ENCODE assay signal across 16 cellular contexts in genomic region chr4:171594293-171594692, GRCh38.
DNase-seq lines count a peak whose midpoint lies in the region; TF ChIP-seq lines count a peak whose summit lies in the region.
"Had no signal": no experiment of that assay in that cellular context is flagged by ENCODE, and none has a peak within 500 bp of the region (broad histone marks: within the 10 kb centered on the region; RNA-seq: fewer than 3 reads in every experiment).

No MANE protein-coding gene starts in this region.

- H3K9me3 ChIP-seq in BE2C = no peaks in the 10 kb centered on the region
- H3K9me3 ChIP-seq in H9 (ENCODE audit: control insufficient read depth, low read depth, low read length) = no peaks in the 10 kb centered on the region
- no peaks in the 10 kb centered on the region for H3K9me3 ChIP-seq in endodermal cell (ENCODE audit: control insufficient read depth, low read length)
- no peaks in the 10 kb centered on the region for H3K9me3 ChIP-seq in CD8-positive, alpha-beta memory T cell (ENCODE audit: low read length)
- no peaks in the 10 kb centered on the region for H3K9me3 ChIP-seq in tibial artery
- H3K9me3 ChIP-seq: HAP-1 had no signal

- H3K9ac ChIP-seq in H9 (ENCODE audit: extremely low read depth, insufficient read length, low read length) (no peak overlapping the region), endodermal cell (ENCODE audit: extremely low read depth, low read length, poor library complexity, severe bottlenecking) (no peak overlapping the region)
- H3K9ac ChIP-seq: GM23248 had no signal

- no peaks in the 10 kb centered on the region for H3K23me2 ChIP-seq in H9 (ENCODE audit: insufficient read length, low read depth, low read length, poor library complexity, severe bottlenecking)

- no peak overlapping the region for H3K18ac ChIP-seq in H9 (ENCODE audit: insufficient read length, low read depth, low read length)

- POLR2A ChIA-PET in CD8-positive, alpha-beta memory T cell (lab: Charles Lee) = no interaction called here

- peaks cover 0 to 4% (median 0%) of the 10 kb centered on the region in 3 experiments; a peak in 2 of 7 replicates for H3K36me3 Mint-ChIP-seq in H9 (ENCODE audit: insufficient read depth in 1 of 3, low read depth in 3 of 3)
- H3K36me3 Mint-ChIP-seq in endodermal cell (ENCODE audit: low read depth) = no peaks in the 10 kb centered on the region
- H3K36me3 Mint-ChIP-seq in progenitor cell of endocrine pancreas (ENCODE audit: insufficient read depth) = no peaks in the 10 kb centered on the region
- H3K36me3 Mint-ChIP-seq in CD8-positive, alpha-beta memory T cell = no peaks in the 10 kb centered on the region
- H3K36me3 Mint-ChIP-seq: CD4-positive, alpha-beta memory T cell had no signal

- H3K9me3 Mint-ChIP-seq in H9 = peaks cover 0 to 3% of the 10 kb centered on the region in 2 experiments; a peak in 1 of 5 replicates
- H3K9me3 Mint-ChIP-seq in endodermal cell = peaks cover 2% of the 10 kb centered on the region
- peaks cover 7% of the 10 kb centered on the region for H3K9me3 Mint-ChIP-seq in progenitor cell of endocrine pancreas (ENCODE audit: low read depth)
- peaks cover 4 to 24% (median 8%) of the 10 kb centered on the region in 5 donors for H3K9me3 Mint-ChIP-seq in CD8-positive, alpha-beta memory T cell

- H4K8ac ChIP-seq in H9 (replicated peaks; ENCODE audit: insufficient read length, low read depth, low read length) = no peak overlapping the region

- H3K36me3 ChIP-seq in BE2C (no peaks in the 10 kb centered on the region), endodermal cell (ENCODE audit: control insufficient read depth, insufficient read depth, low read length) (no peaks in the 10 kb centered on the region), tibial artery (no peaks in the 10 kb centered on the region)
- no peaks in the 10 kb centered on the region for H3K36me3 ChIP-seq in CD8-positive, alpha-beta memory T cell (ENCODE audit: insufficient read depth, low read length)
- H3K36me3 ChIP-seq: HAP-1 had no signal

- no peaks in the 10 kb centered on the region for H3K79me2 ChIP-seq in H9 (ENCODE audit: insufficient read depth, low read length)

- H3K4me2 ChIP-seq in H9 (ENCODE audit: insufficient read depth, insufficient read length, low read length) = no peak overlapping the region

- no peak overlapping the region for H2BK12ac ChIP-seq in H9 (ENCODE audit: insufficient read length, low read depth, low read length)

- H3K4me1 ChIP-seq in BE2C (no peaks in the 10 kb centered on the region), H9 (ENCODE audit: insufficient read depth, low read length) (0 out of 2 replicates have a peak, but pooled peaks cover 2% of the 10 kb centered on the region), endodermal cell (ENCODE audit: control insufficient read depth, insufficient read depth, low read length) (no peaks in the 10 kb centered on the region), tibial artery (no peaks in the 10 kb centered on the region)
- H3K4me1 ChIP-seq in CD8-positive, alpha-beta memory T cell (ENCODE audit: insufficient read depth, low read length) = no peaks in the 10 kb centered on the region
- H3K4me1 ChIP-seq: HAP-1 had no signal

- H2BK15ac ChIP-seq in H9 (ENCODE audit: low read depth, low read length) = no peak overlapping the region

- H3K27me3 ChIP-seq in BE2C (no peaks in the 10 kb centered on the region), H9 (ENCODE audit: insufficient read depth, low read length) (no peaks in the 10 kb centered on the region), endodermal cell (ENCODE audit: control insufficient read depth, insufficient read depth, low read length, poor library complexity, severe bottlenecking) (no peaks in the 10 kb centered on the region), tibial artery (no peaks in the 10 kb centered on the region)
- H3K27me3 ChIP-seq in CD8-positive, alpha-beta memory T cell (ENCODE audit: insufficient read depth, low read length, poor library complexity, severe bottlenecking) = no peaks in the 10 kb centered on the region

- no peak overlapping the region for H3K56ac ChIP-seq in H9 (ENCODE audit: insufficient read length, low read depth, low read length)

- no peak overlapping the region for H4K91ac ChIP-seq in H9 (ENCODE audit: insufficient read length, low read depth, low read length)

- H3K4me1 Mint-ChIP-seq in H9 (peaks cover 0 to 3% of the 10 kb centered on the region in 2 experiments; a peak in 1 of 4 replicates), endodermal cell (no peaks in the 10 kb centered on the region), progenitor cell of endocrine pancreas (ENCODE audit: low read depth) (no peaks in the 10 kb centered on the region)
- H3K4me1 Mint-ChIP-seq in CD8-positive, alpha-beta memory T cell = no peaks in the 10 kb centered on the region
- H3K4me1 Mint-ChIP-seq: B cell; CD4-positive, alpha-beta memory T cell had no signal

- no peak overlapping the region for H2AFZ ChIP-seq in H9 (ENCODE audit: low read length)
- H2AFZ ChIP-seq: GM23248 had no signal

- no peak overlapping the region for H3K14ac ChIP-seq in H9 (ENCODE audit: insufficient read depth, low read length)

- no peak overlapping the region for H3T11ph ChIP-seq in H9 (ENCODE audit: low read length)

- no peak overlapping the region for H4K5ac ChIP-seq in H9 (ENCODE audit: insufficient read length, low read depth, low read length)

- no peak overlapping the region for H3K27ac ChIP-seq in H9 (ENCODE audit: insufficient read length, low read depth, low read length)
- H3K27ac ChIP-seq in endodermal cell (ENCODE audit: low read depth, low read length) = no peak overlapping the region
- H3K27ac ChIP-seq in CD8-positive, alpha-beta memory T cell (ENCODE audit: low read depth, low read length) = no peak overlapping the region
- no peak overlapping the region for H3K27ac ChIP-seq in tibial artery
- H3K27ac ChIP-seq: C4-2B, GM23248 had no signal

- no peak overlapping the region for H2AK5ac ChIP-seq in H9 (ENCODE audit: insufficient read length, low read length)

- intact Hi-C loops in tibial artery (cut with DNase I; ENCODE audit: low total_unique reads) = no loop called here

- no peaks in the 10 kb centered on the region for H3K27me3 Mint-ChIP-seq in H9 (ENCODE audit: low read depth)
- no peaks in the 10 kb centered on the region for H3K27me3 Mint-ChIP-seq in endodermal cell (ENCODE audit: insufficient read depth)
- no peaks in the 10 kb centered on the region for H3K27me3 Mint-ChIP-seq in progenitor cell of endocrine pancreas
- H3K27me3 Mint-ChIP-seq in CD8-positive, alpha-beta memory T cell = no peaks in the 10 kb centered on the region
- H3K27me3 Mint-ChIP-seq: B cell; CD4-positive, alpha-beta memory T cell had no signal

- no peak overlapping the region for H3K23ac ChIP-seq in H9 (ENCODE audit: insufficient read length, low read depth, low read length)

- no peak overlapping the region for H2BK20ac ChIP-seq in H9 (ENCODE audit: low read depth, low read length, poor library complexity, severe bottlenecking)

- TF ChIP-seq CTCF in BE2C (IDR thresholded peaks at IDR 0.05; ENCODE audit: low read depth, low read length) = 0 out of 2 replicates have a peak, but pooled peaks have one; percentile 2
- peak; percentile 42; the same call in 2 of the 3 replicates for TF ChIP-seq CTCF in H9 (conservative IDR thresholded peaks at IDR 0.05)
- TF ChIP-seq CTCF in endodermal cell (conservative IDR thresholded peaks at IDR 0.05) = peak; percentile 65
- peak; percentile 7 for TF ChIP-seq CTCF in progenitor cell of endocrine pancreas (IDR thresholded peaks at IDR 0.05; ENCODE audit: unreplicated experiment)
- no peak for TF ChIP-seq CTCF in tibial artery (IDR thresholded peaks at IDR 0.05)

- no peak overlapping the region for H3K4me3 ChIP-seq in BE2C (ENCODE audit: low read depth, low read length)
- H3K4me3 ChIP-seq in endodermal cell (ENCODE audit: low read length) = no peak overlapping the region
- H3K4me3 ChIP-seq in CD8-positive, alpha-beta memory T cell (ENCODE audit: low read length) = no peak overlapping the region
- H3K4me3 ChIP-seq in tibial artery = no peak overlapping the region
- H3K4me3 ChIP-seq: GM23248, HAP-1 had no signal

- H3K79me1 ChIP-seq in H9 (ENCODE audit: insufficient read depth, low read depth, low read length, poor library complexity, severe bottlenecking) = no peaks in the 10 kb centered on the region

- no peak overlapping the region for H3K27ac Mint-ChIP-seq in H9
- H3K27ac Mint-ChIP-seq in endodermal cell = no peak overlapping the region
- H3K27ac Mint-ChIP-seq in progenitor cell of endocrine pancreas = no peak overlapping the region
- no peak overlapping the region for H3K27ac Mint-ChIP-seq in CD8-positive, alpha-beta memory T cell
- H3K27ac Mint-ChIP-seq: B cell; CD4-positive, alpha-beta memory T cell; IgD-negative memory B cell had no signal

- H4K20me1 ChIP-seq in H9 (ENCODE audit: control insufficient read depth, insufficient read depth, insufficient read length) = no peaks in the 10 kb centered on the region

- DNase-seq in BE2C (no peak), H9 (peak; percentile 34), endodermal cell (peak; percentile 66), progenitor cell of endocrine pancreas (ENCODE audit: low spot score, unreplicated experiment) (no peak), tibial artery (no peak)
- DNase-seq in CD8-positive, alpha-beta memory T cell = no peak
- DNase-seq in activated effector memory CD4-positive, alpha-beta T cell treated with anti-CD3 and anti-CD28 coated beads, Interleukin-2, amount 50 U/mL, for 16 hours = no peak
- DNase-seq: CD4-positive, alpha-beta memory T cell; COR-L47; DMS53; GF-D8; GM23248 had no signal

- CTCF ChIA-PET in CD8-positive, alpha-beta memory T cell (lab: Charles Lee) = no interaction called here

- no peak overlapping the region for H3K4ac ChIP-seq in H9 (ENCODE audit: low read depth, low read length)

- no peak overlapping the region for H2BK5ac ChIP-seq in H9 (ENCODE audit: insufficient read length, low read length)

- no peak overlapping the region for H2BK120ac ChIP-seq in H9 (ENCODE audit: low read depth, low read length, poor library complexity, severe bottlenecking)

- no peak overlapping the region for H3K4me3 Mint-ChIP-seq in H9
- H3K4me3 Mint-ChIP-seq in endodermal cell = no peak overlapping the region
- no peak overlapping the region for H3K4me3 Mint-ChIP-seq in progenitor cell of endocrine pancreas (ENCODE audit: low read depth)
- H3K4me3 Mint-ChIP-seq in CD8-positive, alpha-beta memory T cell = no peak overlapping the region
- H3K4me3 Mint-ChIP-seq: B cell; CD4-positive, alpha-beta memory T cell; IgD-negative memory B cell had no signal

- no CpG with 5 or more reads among the region's 4 CpGs for WGBS in H9 (ENCODE audit: extremely low coverage, insufficient read length, low lambda C conversion rate)
- 84 to 100% methylated on average over 1 to 4 of the region's 4 CpGs for WGBS in endodermal cell (ENCODE audit: insufficient coverage in 1 of 2, insufficient read length in 1 of 2), 2 experiments

Comparison
In these comparisons a context has a peak if more than half of its experiments do, and no peak if none do; other contexts are left out.
1. DNase-seq: peak in H9 (single experiment) and endodermal cell (single experiment); none in BE2C (single experiment), progenitor cell of endocrine pancreas (single experiment), CD8-positive, alpha-beta memory T cell (0 of 5), tibial artery (0 of 2) and activated effector memory CD4-positive, alpha-beta T cell treated with anti-CD3 and anti-CD28 coated beads, Interleukin-2, amount 50 U/mL, for 16 hours (single experiment).
2. CTCF ChIP-seq: peak in BE2C (single experiment), H9 (single experiment), endodermal cell (single experiment) and progenitor cell of endocrine pancreas (single experiment); none in tibial artery (0 of 2).